ENCODE assay signal across 18 cellular contexts in the genomic region with DNA sequence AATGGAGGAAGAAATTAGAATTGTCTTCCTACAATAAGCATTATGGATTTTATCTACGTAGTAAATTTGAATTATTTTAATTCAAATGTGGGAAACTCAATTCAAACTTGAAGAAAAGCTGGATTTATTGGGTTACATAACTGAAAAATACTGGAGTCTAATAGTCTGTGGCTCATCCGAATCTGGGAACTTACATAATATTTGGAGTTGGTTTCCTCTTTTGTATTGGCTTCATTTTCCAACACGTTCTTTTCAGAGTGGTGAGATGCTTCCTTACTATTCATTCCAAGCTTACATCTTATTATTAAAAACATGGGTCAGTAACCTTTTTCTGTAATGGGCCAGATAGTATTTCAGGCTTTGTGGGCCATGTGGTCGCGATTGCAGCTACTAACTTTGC.
DNase-seq lines count a peak whose midpoint lies in the region; ATAC-seq and TF ChIP-seq lines count a peak whose summit lies in the region.
"Had no signal": no experiment of that assay in that cellular context is flagged by ENCODE, and none has a peak within 500 bp of the region (broad histone marks: within the 10 kb centered on the region; RNA-seq: fewer than 3 reads in every experiment).

No MANE protein-coding gene starts in this region.

- no peak for TF ChIP-seq POLR2A in heart left ventricle (IDR thresholded peaks at IDR 0.05)
- TF ChIP-seq POLR2A in gastrocnemius medialis (IDR thresholded peaks at IDR 0.05), result no peak
- TF ChIP-seq POLR2A in transverse colon (IDR thresholded peaks at IDR 0.05), result no peak

- H3K27ac ChIP-seq in heart left ventricle (peak overlapping the region in 5 of 12 donors; percentile 6 to 78 (median 30)), lower lobe of right lung (peak overlapping the region; percentile 33), upper lobe of right lung (no peak overlapping the region), gastrocnemius medialis (peak overlapping the region in 1 of 4 donors; percentile 27), transverse colon (no peak overlapping the region)
- H3K27ac ChIP-seq: SJCRH30 had no signal

- DNase-seq in Right ventricle myocardium superior, result no peak
- no peak for DNase-seq in heart left ventricle
- peak; percentile 68 for DNase-seq in NCI-H69 (lab: John Stamatoyannopoulos, UW)
- DNase-seq in lower lobe of right lung, result no peak
- no peak for DNase-seq in upper lobe of right lung
- no peak for DNase-seq in C1 segment of cervical spinal cord (lab: John Stamatoyannopoulos, UW)
- no peak for DNase-seq in gastrocnemius medialis
- no peak for DNase-seq in transverse colon
- DNase-seq: CD4-positive, alpha-beta T cell; DMS79 treated with DMSO at 0.1 percent for 48 hours; HFFc6; NCI-H1105; NCI-H1694; NCI-H2107; NCI-H2227 treated with DMSO at 0.1 percent for 48 hours; RPMI8226; SJCRH30; SW 1271 had no signal

- H3K4me1 ChIP-seq in heart left ventricle (peaks cover 4 to 97% (median 69%) of the 10 kb centered on the region in 12 donors), lower lobe of right lung (peaks cover 56% of the 10 kb centered on the region), upper lobe of right lung (peaks cover 22% of the 10 kb centered on the region), gastrocnemius medialis (peaks cover 51 to 73% of the 10 kb centered on the region in 2 donors), transverse colon (peaks cover 0 to 9% (median 6%) of the 10 kb centered on the region in 4 donors)

- intact Hi-C loops in Right ventricle myocardium superior (cut with DNase I), result no loop called here
- intact Hi-C loops in heart left ventricle (cut with DNase I), result loop anchor here in 2 of 10 donors (2.0 to 10.0 kb wide), 2 partner anchors 14 to 280 kb away; no protein-coding TSS in a partner anchor
- intact Hi-C loops in lower lobe of right lung (cut with DNase I), result no loop called here
- intact Hi-C loops in upper lobe of right lung (cut with DNase I), result no loop called here
- intact Hi-C loops in gastrocnemius medialis (cut with DNase I; ENCODE audit: low total_unique reads), result loop anchor here (10.0 kb wide), 1 partner anchor 270 kb away; no protein-coding TSS in a partner anchor
- intact Hi-C loops in transverse colon (cut with DNase I; ENCODE audit: low total_unique reads), result no loop called here

- no peaks in the 10 kb centered on the region for H3K9me3 ChIP-seq in heart left ventricle
- no peaks in the 10 kb centered on the region for H3K9me3 ChIP-seq in lower lobe of right lung
- no peaks in the 10 kb centered on the region for H3K9me3 ChIP-seq in upper lobe of right lung
- no peaks in the 10 kb centered on the region for H3K9me3 ChIP-seq in gastrocnemius medialis
- no peaks in the 10 kb centered on the region for H3K9me3 ChIP-seq in transverse colon
- H3K9me3 ChIP-seq: SJCRH30 had no signal

- H3K27me3 ChIP-seq in heart left ventricle (no peaks in the 10 kb centered on the region), lower lobe of right lung (ENCODE audit: low read depth) (no peaks in the 10 kb centered on the region), upper lobe of right lung (no peaks in the 10 kb centered on the region), gastrocnemius medialis (no peaks in the 10 kb centered on the region), transverse colon (no peaks in the 10 kb centered on the region)
- H3K27me3 ChIP-seq: SJCRH30 had no signal

- no peak for TF ChIP-seq CTCF in heart left ventricle (IDR thresholded peaks at IDR 0.05)
- TF ChIP-seq CTCF in lower lobe of right lung (IDR thresholded peaks at IDR 0.05), result no peak
- no peak for TF ChIP-seq CTCF in upper lobe of right lung (IDR thresholded peaks at IDR 0.05)
- no peak for TF ChIP-seq CTCF in gastrocnemius medialis (IDR thresholded peaks at IDR 0.05 in 4 of 5, conservative IDR thresholded peaks at IDR 0.05 in 1 of 5)
- no peak for TF ChIP-seq CTCF in transverse colon (IDR thresholded peaks at IDR 0.05)

- in situ Hi-C loops in gastrocnemius medialis (cut with MboI; ENCODE audit: low sequenced_read_pairs in 4 of 4) (no loop called here), transverse colon (cut with MboI; ENCODE audit: low pct_ligation_motif_present in 1 of 4, low pct_unique_long_range_greater_than_20kb in 1 of 4, low sequenced_read_pairs in 3 of 4) (no loop called here)

- H3K36me3 ChIP-seq in heart left ventricle (peaks cover 0 to 21% (median 7%) of the 10 kb centered on the region in 9 donors), lower lobe of right lung (no peaks in the 10 kb centered on the region), upper lobe of right lung (peaks cover 10% of the 10 kb centered on the region), gastrocnemius medialis (no peaks in the 10 kb centered on the region), transverse colon (peaks cover 0 to 3% (median 0%) of the 10 kb centered on the region in 4 donors)

- no peak for TF ChIP-seq EP300 in transverse colon (IDR thresholded peaks at IDR 0.05; ENCODE audit: low read depth)

- no peak overlapping the region for H3K4me3 ChIP-seq in heart left ventricle
- no peak overlapping the region for H3K4me3 ChIP-seq in lower lobe of right lung
- no peak overlapping the region for H3K4me3 ChIP-seq in upper lobe of right lung
- no peak overlapping the region for H3K4me3 ChIP-seq in gastrocnemius medialis
- H3K4me3 ChIP-seq in transverse colon, result no peak overlapping the region
- H3K4me3 ChIP-seq: SJCRH30 had no signal

- ATAC-seq in Right ventricle myocardium superior (ENCODE audit: poor library complexity), result peak; percentile 43
- ATAC-seq in heart left ventricle, result no peak
- ATAC-seq in lower lobe of right lung, result peak; percentile 53 to 59
- peak; percentile 48 for ATAC-seq in upper lobe of right lung
- no peak for ATAC-seq in gastrocnemius medialis

- 73 to 82% (median 78%) methylated on average over 5 of the region's 5 CpGs for WGBS in heart left ventricle, 4 donors
- WGBS in transverse colon (ENCODE audit: low coverage in 1 of 2), 2 donors, result 83 to 86% methylated on average over 5 of the region's 5 CpGs

Comparison
In these comparisons a context has a peak if more than half of its experiments do, and no peak if none do; other contexts are left out.
1. ATAC-seq: peak in Right ventricle myocardium superior (single experiment), lower lobe of right lung (2 of 2) and upper lobe of right lung (single experiment); none in heart left ventricle (0 of 4) and gastrocnemius medialis (0 of 2).